Comparison of ENCODE assay signal across 13 cellular contexts in genomic region chr2:134944975-134945374, GRCh38.
"Had no signal": no experiment of that assay in that cellular context is flagged by ENCODE, and none has a peak within 500 bp of the region (broad histone marks: within the 10 kb centered on the region; RNA-seq: fewer than 3 reads in every experiment).

No MANE protein-coding gene starts in this region.

- H3K27ac ChIP-seq: body of pancreas, dorsolateral prefrontal cortex, lower lobe of right lung, upper lobe of right lung had no signal

- H3K4me3 Mint-ChIP-seq: immature natural killer cell; naive thymus-derived CD8-positive, alpha-beta T cell; stimulated activated naive CD8-positive, alpha-beta T cell treated with anti-CD3 and anti-CD28 coated beads, Interleukin-15, Interleukin-2, amounts not matched to agents 100 ng/mL and 50 ng/mL, for 24 hours had no signal

- DNase-seq: activated CD4-positive, alpha-beta T cell treated with anti-CD3 and anti-CD28 coated beads for 1 hour; amniotic stem cell; body of pancreas; dorsolateral prefrontal cortex; glutamatergic neuron; immature natural killer cell; lower lobe of right lung; naive thymus-derived CD8-positive, alpha-beta T cell; SIG-M5; stimulated activated CD4-positive, alpha-beta T cell treated with anti-CD3 and anti-CD28 coated beads, Interleukin-12 subunit alpha, Interleukin-12 subunit beta, amount 100 ng/mL, for 4 hours; upper lobe of right lung had no signal

- H3K9me3 Mint-ChIP-seq: immature natural killer cell; naive thymus-derived CD8-positive, alpha-beta T cell; stimulated activated naive CD8-positive, alpha-beta T cell treated with anti-CD3 and anti-CD28 coated beads, Interleukin-15, Interleukin-2, amounts not matched to agents 100 ng/mL and 50 ng/mL, for 24 hours had no signal

- H3K27me3 Mint-ChIP-seq: naive thymus-derived CD8-positive, alpha-beta T cell; stimulated activated naive CD8-positive, alpha-beta T cell treated with anti-CD3 and anti-CD28 coated beads, Interleukin-15, Interleukin-2, amounts not matched to agents 100 ng/mL and 50 ng/mL, for 24 hours had no signal

- H3K9me3 ChIP-seq: body of pancreas, lower lobe of right lung, upper lobe of right lung had no signal

- H3K4me1 ChIP-seq: upper lobe of right lung had no signal

- ATAC-seq: body of pancreas; esophagus mucosa; lower lobe of right lung; naive thymus-derived CD8-positive, alpha-beta T cell; upper lobe of right lung had no signal

- H3K4me3 ChIP-seq: body of pancreas, dorsolateral prefrontal cortex, lower lobe of right lung, upper lobe of right lung had no signal

- H3K27me3 ChIP-seq: body of pancreas, dorsolateral prefrontal cortex, upper lobe of right lung had no signal
